1 cellular context compared by ENCODE assay signal in genomic region chr13:27138457-27139093, GRCh38.
TF ChIP-seq lines count a peak whose summit lies in the region.

No MANE protein-coding gene starts in this region.

TF ChIP-seq in K562, 482 proteins besides CTCF, POLR2A, EP300 and RAD21 (continued from another document and continues in another):
- 0 out of 2 replicates have a peak, but pooled peaks have one; percentile 24 for TF ChIP-seq RB1 (IDR thresholded peaks at IDR 0.05; ENCODE audit: low read depth)
- TF ChIP-seq ELF1 (tag; IDR thresholded peaks at IDR 0.05): no peak
- TF ChIP-seq ZBTB33 (CRISPR knock-in tag; IDR thresholded peaks at IDR 0.05): no peak
- TF ChIP-seq GTF2B (IDR thresholded peaks at IDR 0.05; ENCODE audit: extremely low read depth, insufficient read length): no peak
- TF ChIP-seq SIX5 (IDR thresholded peaks at IDR 0.05; ENCODE audit: borderline replicate concordance in 1 of 2, insufficient read depth in 1 of 2, low read depth in 1 of 2, low read length in 2 of 2): no peak
- peak; percentile 99 for TF ChIP-seq PTRF (tag; IDR thresholded peaks at IDR 0.05)
- TF ChIP-seq ZNF347 (CRISPR knock-in tag; IDR thresholded peaks at IDR 0.05; ENCODE audit: low read depth): peak; percentile 88
- no peak for TF ChIP-seq ZNF12 (CRISPR knock-in tag; IDR thresholded peaks at IDR 0.05)
- no peak for TF ChIP-seq FOXP4 (CRISPR knock-in tag; IDR thresholded peaks at IDR 0.05; ENCODE audit: borderline replicate concordance)
- TF ChIP-seq RBBP5 (IDR thresholded peaks at IDR 0.05; ENCODE audit: borderline replicate concordance, insufficient read depth, low read length, poor library complexity, severe bottlenecking): no peak
- no peak for TF ChIP-seq ZNF143 (CRISPR knock-in tag; IDR thresholded peaks at IDR 0.05)
- no peak for TF ChIP-seq SNRNP70 (optimal IDR thresholded peaks at IDR 0.05; ENCODE audit: low read depth, low read length)
- TF ChIP-seq SRSF9 (IDR thresholded peaks at IDR 0.05; ENCODE audit: borderline replicate concordance, low read depth, low read length): no peak
- peak; percentile 99 for TF ChIP-seq ZNF175 (CRISPR knock-in tag; IDR thresholded peaks at IDR 0.05; ENCODE audit: low read depth)
- TF ChIP-seq MIER1 (IDR thresholded peaks at IDR 0.05; ENCODE audit: low read depth): no peak
- no peak for TF ChIP-seq ZBTB7A (IDR thresholded peaks at IDR 0.05; ENCODE audit: borderline replicate concordance, control insufficient read depth, low read depth, low read length)
- peak; percentile 100 for TF ChIP-seq ZNF583 (CRISPR knock-in tag; IDR thresholded peaks at IDR 0.05)
- no peak for TF ChIP-seq MLX (CRISPR knock-in tag; conservative IDR thresholded peaks at IDR 0.05)
- TF ChIP-seq GTF2E2 (tag; IDR thresholded peaks at IDR 0.05): peak; percentile 40; the same call in 1 of the 2 replicates
- no peak for TF ChIP-seq TOE1 (IDR thresholded peaks at IDR 0.05; ENCODE audit: borderline replicate concordance)
- no peak for TF ChIP-seq TOE1 (CRISPR knock-in tag; IDR thresholded peaks at IDR 0.05; ENCODE audit: borderline replicate concordance, low read depth)
- no peak for TF ChIP-seq ZNF318 (IDR thresholded peaks at IDR 0.05; ENCODE audit: borderline replicate concordance in 1 of 2, low read depth in 1 of 2)
- TF ChIP-seq TSC22D4 (tag; IDR thresholded peaks at IDR 0.05): no peak
- peak; percentile 83 for TF ChIP-seq ZNF75A (CRISPR knock-in tag; IDR thresholded peaks at IDR 0.05)
- peak in 1 of 2 experiments; percentile 96; a peak in 2 of 4 replicates for TF ChIP-seq MAZ (CRISPR knock-in tag; conservative IDR thresholded peaks at IDR 0.05 in 1 of 2, IDR thresholded peaks at IDR 0.05 in 1 of 2)
- TF ChIP-seq ZNF224 (CRISPR knock-in tag; IDR thresholded peaks at IDR 0.05): no peak
- TF ChIP-seq ZNF586 (CRISPR knock-in tag; conservative IDR thresholded peaks at IDR 0.05): peak; percentile 90
- TF ChIP-seq NFIC (IDR thresholded peaks at IDR 0.05): peak; percentile 47
- no peak for TF ChIP-seq CREB3L1 (IDR thresholded peaks at IDR 0.05; ENCODE audit: borderline replicate concordance, low read depth)
- peak; percentile 99 for TF ChIP-seq SMAD4 (CRISPR knock-in tag; conservative IDR thresholded peaks at IDR 0.05)
- TF ChIP-seq ATF2 (CRISPR knock-in tag; IDR thresholded peaks at IDR 0.05): no peak
- no peak for TF ChIP-seq PHF20 (IDR thresholded peaks at IDR 0.05; ENCODE audit: partially characterized antibody)
- peak in 1 of 2 experiments; percentile 49 for TF ChIP-seq AFF1 (IDR thresholded peaks at IDR 0.05; ENCODE audit: low read depth in 1 of 2, partially characterized antibody in 2 of 2)
- peak; percentile 99 for TF ChIP-seq ZNF395 (CRISPR knock-in tag; IDR thresholded peaks at IDR 0.05)
- no peak for TF ChIP-seq SRSF7 (optimal IDR thresholded peaks at IDR 0.05; ENCODE audit: low read depth, low read length)
- peak; percentile 62 for TF ChIP-seq NFIX (CRISPR knock-in tag; IDR thresholded peaks at IDR 0.05; ENCODE audit: low read depth)
- TF ChIP-seq NR2C1 (IDR thresholded peaks at IDR 0.05): 0 out of 2 replicates have a peak, but pooled peaks have one; percentile 19
- peak; percentile 97 for TF ChIP-seq NR2C1 (tag; IDR thresholded peaks at IDR 0.05)
